Comparison of ENCODE assay signal across 29 cellular contexts in the genomic region with DNA sequence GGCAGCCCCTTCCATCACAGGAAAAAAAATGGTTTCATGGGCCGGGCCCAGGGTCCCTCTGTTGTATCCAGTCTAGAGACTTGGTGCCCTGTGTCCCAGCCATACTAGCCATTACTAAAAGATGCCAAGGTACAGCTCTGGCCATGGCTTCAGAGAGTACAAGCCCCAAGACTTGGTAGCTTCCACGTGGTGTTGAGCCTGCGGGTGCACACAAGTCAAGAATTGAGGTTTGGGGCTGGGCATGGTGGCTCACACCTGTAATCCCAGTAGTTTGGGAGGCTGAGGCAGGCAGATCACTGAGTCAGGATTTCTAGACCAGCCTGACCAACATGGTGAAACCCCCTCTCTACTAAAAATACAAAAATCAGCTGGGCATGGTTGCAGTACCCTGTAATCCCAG.
"Had no signal": no experiment of that assay in that cellular context is flagged by ENCODE, and none has a peak within 500 bp of the region (broad histone marks: within the 10 kb centered on the region; RNA-seq: fewer than 3 reads in every experiment).

No MANE protein-coding gene starts in this region.

- H3K4me1 Mint-ChIP-seq: stimulated activated effector memory CD8-positive, alpha-beta T cell treated with anti-CD3 and anti-CD28 coated beads, Interleukin-12 subunit alpha, Interleukin-12 subunit beta, amount 100 ng/mL, for 72 hours; stimulated activated memory B cell treated with anti-CD40 and anti-IgM and Interleukin-4, amounts not matched to agents 10 μg/mL and 1 μg/mL and 100 μg/mL, for 72 hours; stimulated activated naive B cell treated with anti-CD40 and anti-IgM and Interleukin-4, amounts not matched to agents 10 μg/mL and 1 μg/mL and 100 μg/mL, for 72 hours; stimulated activated naive CD8-positive, alpha-beta T cell treated with anti-CD3 and anti-CD28 coated beads, Interleukin-15, amount 100 ng/mL, for 72 hours had no signal

- DNase-seq: stimulated activated CD4-positive, alpha-beta T cell treated with anti-CD3 and anti-CD28 coated beads, Interleukin-2, amount 100 ng/mL, for 48 hours; stimulated activated CD4-positive, alpha-beta T cell treated with anti-CD3 and anti-CD28 coated beads, Interleukin-4, amount 100 ng/mL, for 1 hour; stimulated activated CD4-positive, alpha-beta T cell treated with anti-CD3 and anti-CD28 coated beads, Interleukin-4, amount 100 ng/mL, for 24 hours; stimulated activated CD4-positive, alpha-beta T cell treated with anti-CD3 and anti-CD28 coated beads, Interleukin-4, amount 100 ng/mL, for 4 hours; stimulated activated CD8-positive, alpha-beta memory T cell treated with anti-CD3 and anti-CD28 coated beads, Interleukin-4, amount 100 ng/mL, for 48 hours; stimulated activated naive B cell treated with anti-CD40 and anti-IgM and Interleukin-4, amounts not matched to agents 10 μg/mL and 1 μg/mL and 100 μg/mL, for 72 hours; stimulated activated naive CD4-positive, alpha-beta T cell; stimulated activated naive CD4-positive, alpha-beta T cell treated with Interleukin-2 at 50 U/mL for 16 hours; stimulated activated naive CD8-positive, alpha-beta T cell treated with anti-CD3 and anti-CD28 coated beads, Interleukin-15, amount 100 ng/mL, for 72 hours; stimulated activated naive CD8-positive, alpha-beta T cell treated with anti-CD3 and anti-CD28 coated beads, Interleukin-15, Interleukin-2, amounts not matched to agents 100 U/mL and 50 U/mL, for 24 hours; stomach; substantia nigra; testis; thyroid gland; tibial artery; transverse colon; trophoblast cell; upper lobe of left lung; upper lobe of right lung; uterus had no signal

- H3K27me3 ChIP-seq: stomach, suprapubic skin, testis, thyroid gland, tibial artery, tibial nerve, transverse colon, upper lobe of left lung, upper lobe of right lung, uterus, vagina had no signal

- H3K36me3 Mint-ChIP-seq: stimulated activated effector memory CD8-positive, alpha-beta T cell treated with anti-CD3 and anti-CD28 coated beads, Interleukin-12 subunit alpha, Interleukin-12 subunit beta, amount 100 ng/mL, for 72 hours; stimulated activated memory B cell treated with anti-CD40 and anti-IgM and Interleukin-4, amounts not matched to agents 10 μg/mL and 1 μg/mL and 100 μg/mL, for 72 hours; stimulated activated naive B cell treated with anti-CD40 and anti-IgM and Interleukin-4, amounts not matched to agents 10 μg/mL and 1 μg/mL and 100 μg/mL, for 72 hours; type B pancreatic cell had no signal

- H3K4me1 ChIP-seq: stomach, suprapubic skin, testis, thyroid gland, tibial artery, tibial nerve, transverse colon, upper lobe of left lung, upper lobe of right lung, uterus, vagina had no signal

- H3K27me3 Mint-ChIP-seq: stimulated activated memory B cell treated with anti-CD40 and anti-IgM and Interleukin-4, amounts not matched to agents 10 μg/mL and 1 μg/mL and 100 μg/mL, for 72 hours; stimulated activated naive B cell treated with anti-CD40 and anti-IgM and Interleukin-4, amounts not matched to agents 10 μg/mL and 1 μg/mL and 100 μg/mL, for 72 hours; stimulated activated naive CD8-positive, alpha-beta T cell treated with anti-CD3 and anti-CD28 coated beads, Interleukin-15, amount 100 ng/mL, for 72 hours; stimulated activated naive CD8-positive, alpha-beta T cell treated with anti-CD3 and anti-CD28 coated beads, Interleukin-15, Interleukin-2, amounts not matched to agents 100 ng/mL and 50 ng/mL, for 24 hours; type B pancreatic cell had no signal

- FAIRE-seq: urothelium cell line had no signal

- H3K27ac Mint-ChIP-seq: stimulated activated effector memory CD8-positive, alpha-beta T cell treated with anti-CD3 and anti-CD28 coated beads, Interleukin-12 subunit alpha, Interleukin-12 subunit beta, amount 100 ng/mL, for 72 hours; stimulated activated memory B cell treated with anti-CD40 and anti-IgM and Interleukin-4, amounts not matched to agents 10 μg/mL and 1 μg/mL and 100 μg/mL, for 72 hours; stimulated activated naive B cell treated with anti-CD40 and anti-IgM and Interleukin-4, amounts not matched to agents 10 μg/mL and 1 μg/mL and 100 μg/mL, for 72 hours; stimulated activated naive CD8-positive, alpha-beta T cell treated with anti-CD3 and anti-CD28 coated beads, Interleukin-15, amount 100 ng/mL, for 72 hours; stimulated activated naive CD8-positive, alpha-beta T cell treated with anti-CD3 and anti-CD28 coated beads, Interleukin-15, Interleukin-2, amounts not matched to agents 100 ng/mL and 50 ng/mL, for 24 hours; type B pancreatic cell had no signal

- H3K36me3 ChIP-seq: stomach, suprapubic skin, thoracic aorta, thyroid gland, tibial artery, tibial nerve, transverse colon, upper lobe of left lung, upper lobe of right lung, uterus, vagina had no signal

- H3K9me3 ChIP-seq: stomach, testis, thoracic aorta, thyroid gland, tibial artery, tibial nerve, upper lobe of left lung, uterus, vagina had no signal

- H3K4me3 ChIP-seq: stomach, suprapubic skin, testis, thoracic aorta, thyroid gland, tibial artery, tibial nerve, transverse colon, upper lobe of left lung, upper lobe of right lung, uterus, vagina had no signal

- ATAC-seq: stimulated activated effector memory CD8-positive, alpha-beta T cell treated with anti-CD3 and anti-CD28 coated beads, Interleukin-12 subunit alpha, Interleukin-12 subunit beta, amount 100 ng/mL, for 72 hours; stimulated activated memory B cell treated with anti-CD40 and anti-IgM and Interleukin-4, amounts not matched to agents 10 μg/mL and 1 μg/mL and 100 μg/mL, for 72 hours; stimulated activated naive B cell treated with anti-CD40 and anti-IgM and Interleukin-4, amounts not matched to agents 10 μg/mL and 1 μg/mL and 100 μg/mL, for 72 hours; stimulated activated naive CD8-positive, alpha-beta T cell treated with anti-CD3 and anti-CD28 coated beads, Interleukin-15, amount 100 ng/mL, for 72 hours; stimulated activated naive CD8-positive, alpha-beta T cell treated with anti-CD3 and anti-CD28 coated beads, Interleukin-15, Interleukin-2, amounts not matched to agents 100 U/mL and 50 U/mL, for 24 hours; upper lobe of right lung had no signal

- H3K27ac ChIP-seq: stomach, suprapubic skin, testis, thoracic aorta, thyroid gland, tibial artery, tibial nerve, transverse colon, upper lobe of left lung, upper lobe of right lung, uterus, vagina had no signal

- H3K4me3 Mint-ChIP-seq: stimulated activated effector memory CD8-positive, alpha-beta T cell treated with anti-CD3 and anti-CD28 coated beads, Interleukin-12 subunit alpha, Interleukin-12 subunit beta, amount 100 ng/mL, for 72 hours; stimulated activated memory B cell treated with anti-CD40 and anti-IgM and Interleukin-4, amounts not matched to agents 10 μg/mL and 1 μg/mL and 100 μg/mL, for 72 hours; stimulated activated naive B cell treated with anti-CD40 and anti-IgM and Interleukin-4, amounts not matched to agents 10 μg/mL and 1 μg/mL and 100 μg/mL, for 72 hours; stimulated activated naive CD8-positive, alpha-beta T cell treated with anti-CD3 and anti-CD28 coated beads, Interleukin-15, amount 100 ng/mL, for 72 hours; stimulated activated naive CD8-positive, alpha-beta T cell treated with anti-CD3 and anti-CD28 coated beads, Interleukin-15, Interleukin-2, amounts not matched to agents 100 ng/mL and 50 ng/mL, for 24 hours; type B pancreatic cell had no signal

- H3K9me3 Mint-ChIP-seq: type B pancreatic cell had no signal
